ENCODE assay signal across 3 cellular contexts in genomic region chr3:149650828-149651227, GRCh38.
TF ChIP-seq lines count a peak whose summit lies in the region.

No MANE protein-coding gene starts in this region.

TF ChIP-seq in A549, 52 proteins besides CTCF, POLR2A, EP300 and RAD21:
- no peak for TF ChIP-seq NR3C1 (IDR thresholded peaks at IDR 0.05)

TF ChIP-seq in WTC11, 78 proteins besides CTCF, POLR2A, EP300 and RAD21 (continues in another document):
- TF ChIP-seq MYBL2 (CRISPR knock-in tag; IDR thresholded peaks at IDR 0.05), result no peak
- TF ChIP-seq KAT7 (CRISPR knock-in tag; IDR thresholded peaks at IDR 0.05; ENCODE audit: borderline replicate concordance), result no peak
- TF ChIP-seq ZNF416 (CRISPR knock-in tag; IDR thresholded peaks at IDR 0.05), result no peak
- no peak for TF ChIP-seq ZSCAN18 (CRISPR knock-in tag; IDR thresholded peaks at IDR 0.05)
- no peak for TF ChIP-seq ETV6 (CRISPR knock-in tag; IDR thresholded peaks at IDR 0.05)
- TF ChIP-seq TP53 (CRISPR knock-in tag; IDR thresholded peaks at IDR 0.05), result no peak
- no peak for TF ChIP-seq ARID4B (CRISPR knock-in tag; IDR thresholded peaks at IDR 0.05; ENCODE audit: borderline replicate concordance)
- TF ChIP-seq CDX4 (CRISPR knock-in tag; IDR thresholded peaks at IDR 0.05; ENCODE audit: borderline replicate concordance), result no peak
- no peak for TF ChIP-seq JAZF1 (CRISPR knock-in tag; IDR thresholded peaks at IDR 0.05)
- TF ChIP-seq ZNF671 (CRISPR knock-in tag; IDR thresholded peaks at IDR 0.05), result no peak
- TF ChIP-seq NFE2L1 (CRISPR knock-in tag; IDR thresholded peaks at IDR 0.05), result no peak
- TF ChIP-seq USF1 (CRISPR knock-in tag; IDR thresholded peaks at IDR 0.05), result no peak
- no peak for TF ChIP-seq E2F5 (CRISPR knock-in tag; IDR thresholded peaks at IDR 0.05)
- TF ChIP-seq AR (CRISPR knock-in tag; IDR thresholded peaks at IDR 0.05), result no peak

TF ChIP-seq in endothelial cell of umbilical vein, 7 proteins besides CTCF, POLR2A, EP300 and RAD21:
- TF ChIP-seq EZH2 (IDR thresholded peaks at IDR 0.05; ENCODE audit: borderline replicate concordance, low read depth, low read length, severe bottlenecking), result no peak
